8 cellular contexts compared by ENCODE assay signal in genomic region chr14:49767473-49768300, GRCh38. TPM values are rescaled to one million over a fixed set of nuclear protein-coding genes. Genes with fewer than 3 reads are reported as not detected.
DNase-seq lines count a peak whose midpoint lies in the region; ATAC-seq and TF ChIP-seq lines count a peak whose summit lies in the region.

TSS of gene KLHDC2 (plus strand) at chr14:49768153. CDS start at chr14:49768469, 316 bp downstream.

- peak within 1 kb of the TSS; percentile 100 for H3K4me3 Mint-ChIP-seq in CD4-positive, alpha-beta T cell

- peak within 1 kb of the TSS; percentile 99 for H3K4me3 ChIP-seq in lower leg skin (ENCODE audit: low read depth, poor library complexity, severe bottlenecking)

- no peaks in the 10 kb centered on the region for H3K9me3 Mint-ChIP-seq in CD4-positive, alpha-beta T cell

- 1% methylated on average over 45 to 77 of the region's 93 CpGs for WGBS in lower leg skin, 2 donors

- H3K27ac Mint-ChIP-seq in CD4-positive, alpha-beta T cell, result peak within 1 kb of the TSS; percentile 99

- DNase-seq in CD4-positive, alpha-beta T cell, result peak; percentile 78 to 91 (median 86)
- DNase-seq in NCI-H748 treated with DMSO at 0.1 percent for 48 hours (lab: John Stamatoyannopoulos, UW) (peak; percentile 64), dermis microvascular lymphatic vessel endothelial cell (ENCODE audit: low read depth in 2 of 2) (peak; percentile 72 to 93), lower leg skin (ENCODE audit: low spot score in 2 of 2) (peak; percentile 82 to 97)
- DNase-seq in activated CD4-positive, alpha-beta T cell treated with anti-CD3 and anti-CD28 coated beads, Interleukin-2, amount 50 U/mL, for 4 hours, result peak; percentile 80 to 81
- peak; percentile 87 for DNase-seq in stimulated activated CD4-positive, alpha-beta T cell treated with anti-CD3 and anti-CD28 coated beads, Interleukin-4, amount 100 ng/mL, for 4 hours

- CTCF ChIA-PET in CD4-positive, alpha-beta T cell (lab: Charles Lee), result interaction anchor here (0.8 to 4.7 kb wide), 14 partner anchors 9 to 553 kb away, joined by 3 to 56 read pairs (median 4); partner anchors contain the start of genes DNAAF2, KLHDC1, LRR1 and MGAT2

- peak in 1 of 2 donors; percentile 87 for TF ChIP-seq POLR2A in lower leg skin (IDR thresholded peaks at IDR 0.05)

- peaks cover 45% of the 10 kb centered on the region for H3K4me1 Mint-ChIP-seq in CD4-positive, alpha-beta T cell (ENCODE audit: low read depth)

- peaks cover 42% of the 10 kb centered on the region for H3K36me3 Mint-ChIP-seq in CD4-positive, alpha-beta T cell (ENCODE audit: low read depth)

- no peaks in the 10 kb centered on the region for H3K9me3 ChIP-seq in CD4-positive, alpha-beta T cell (ENCODE audit: control insufficient read depth, low read length)

- intact Hi-C loops in CD4-positive, alpha-beta T cell (cut with DNase I, micrococcal nuclease), result loop anchor here (1.0 to 10.0 kb wide), 8 partner anchors 73 to 1887 kb away; partner anchors contain the start of genes FRMD6 (in 1 of the 2), KLHDC1 (in 1 of the 2), LRR1 (in 1 of the 2) and MGAT2 (in 1 of the 2)
- intact Hi-C loops in lower leg skin (cut with DNase I; ENCODE audit: low total_unique reads), result loop anchor here (10.0 kb wide), 1 partner anchor 133 kb away; the partner anchor contains the start of gene DNAAF2

- no peak for TF ChIP-seq CTCF in CD4-positive, alpha-beta T cell (IDR thresholded peaks at IDR 0.05)
- TF ChIP-seq CTCF in lower leg skin (IDR thresholded peaks at IDR 0.05), result no peak

- POLR2A ChIA-PET in CD4-positive, alpha-beta T cell (lab: Charles Lee), result interaction anchor here (0.6 to 6.0 kb wide), 56 partner anchors 9 to 1108 kb away, joined by 3 to 142 read pairs (median 4); partner anchors contain the start of genes DNAAF2, KLHDC1, LRR1 and MGAT2

- peak; percentile 65 for ATAC-seq in CD4-positive, alpha-beta T cell (ENCODE audit: poor library complexity)
- ATAC-seq in GM19395 (IDR thresholded peaks at IDR 0.05; ENCODE audit: unreplicated experiment) (peak; percentile 91), HG03558 (IDR thresholded peaks at IDR 0.05; ENCODE audit: extremely low read depth, unreplicated experiment) (peak; percentile 80)

- peak within 1 kb of the TSS; percentile 95 for H3K27ac ChIP-seq in CD4-positive, alpha-beta T cell (ENCODE audit: low read depth, low read length)

- no peaks in the 10 kb centered on the region for H3K27me3 ChIP-seq in CD4-positive, alpha-beta T cell (ENCODE audit: control insufficient read depth, insufficient read depth, low read length)

- H3K27me3 Mint-ChIP-seq in CD4-positive, alpha-beta T cell, result no peaks in the 10 kb centered on the region

RNA-seq across cellular contexts. Expression of gene KLHDC2, which starts in this region (rescaled TPM):
- total RNA-seq in CD4-positive, alpha-beta T cell, result 100 to 1,000 TPM; 142 to 143 TPM
- total RNA-seq in dermis microvascular lymphatic vessel endothelial cell (67.7 and 74.0 TPM in 2 replicates), lower leg skin (10 to 100 TPM; 58.9 to 89.1 (median 65.2) TPM)

Comparison
In these comparisons a context has a peak if more than half of its experiments do, and no peak if none do; other contexts are left out.
1. Peak in every context shown above with its lines: DNase-seq, ATAC-seq, H3K4me3 ChIP-seq and H3K27ac ChIP-seq.